Comparison of ENCODE assay signal across 8 cellular contexts in genomic region chr22:39556970-39557811, GRCh38. TPM values are rescaled to one million over a fixed set of nuclear protein-coding genes. Genes with fewer than 3 reads are reported as not detected.
DNase-seq lines count a peak whose midpoint lies in the region; ATAC-seq and TF ChIP-seq lines count a peak whose summit lies in the region.

No MANE protein-coding gene starts in this region.

- no peak for TF ChIP-seq EP300 in upper lobe of left lung (IDR thresholded peaks at IDR 0.05)

- CTCF ChIA-PET in Panc1 (lab: Charles Lee), result interaction anchor here (0.6 kb wide), 1 partner anchor 396 kb away, joined by 11 read pairs; no protein-coding TSS in a partner anchor

- DNase-seq in Panc1 (ENCODE audit: low read depth, low spot score) (no peak), ascending aorta (ENCODE audit: low spot score in 2 of 2) (no peak), middle frontal gyrus (ENCODE audit: extremely low spot score, low spot score) (peak; percentile 9), upper lobe of left lung (peak in 1 of 2 donors; percentile 82), SW480 (ENCODE audit: low spot score) (no peak), NOMO-1 treated with DMSO at 0.1 percent for 48 hours (lab: John Stamatoyannopoulos, UW; ENCODE audit: unreplicated experiment) (no peak)

- ATAC-seq in Panc1, result peak; percentile 80
- ATAC-seq in upper lobe of left lung (ENCODE audit: low FRiP score in 2 of 2), result no peak
- no peak for ATAC-seq in GM18511 (IDR thresholded peaks at IDR 0.05; ENCODE audit: unreplicated experiment)

- WGBS in upper lobe of left lung, 2 donors, result 15 to 27% methylated on average over 7 to 35 of the region's 67 CpGs

- POLR2A ChIA-PET in Panc1 (lab: Charles Lee), result no interaction called here

- BruUV-seq in Panc1 (replicated peaks; lab: Mats Ljungman, UMichigan), result no TSS peak

- H3K36me3 ChIP-seq in BLaER1 treated with 17β-estradiol and CSF1 and Interleukin-3, amounts not matched to agents 10 nM and 100 nM, result no peaks in the 10 kb centered on the region
- H3K36me3 ChIP-seq in Panc1 (ENCODE audit: control insufficient read depth, insufficient read depth, low read length) (no peaks in the 10 kb centered on the region), ascending aorta (no peaks in the 10 kb centered on the region), upper lobe of left lung (no peaks in the 10 kb centered on the region)

- TF ChIP-seq POLR2A in upper lobe of left lung (IDR thresholded peaks at IDR 0.05), result no peak

- H4K20me1 ChIP-seq in BLaER1 treated with 17β-estradiol and CSF1 and Interleukin-3, amounts not matched to agents 10 nM and 100 nM, result peaks cover 0 to 58% (median 7%) of the 10 kb centered on the region in 11 experiments; a peak in 12 of 22 replicates

- peaks cover 0 to 12% (median 2%) of the 10 kb centered on the region in 10 experiments; a peak in 6 of 20 replicates for H3K4me1 ChIP-seq in BLaER1 treated with 17β-estradiol and CSF1 and Interleukin-3, amounts not matched to agents 10 nM and 100 nM
- H3K4me1 ChIP-seq in Panc1 (ENCODE audit: control insufficient read depth, insufficient read depth, low read length) (peaks cover 4% of the 10 kb centered on the region), ascending aorta (peaks cover 0 to 6% of the 10 kb centered on the region in 2 donors), upper lobe of left lung (peaks cover 8 to 17% (median 9%) of the 10 kb centered on the region in 4 donors)

- in situ Hi-C loops in Panc1 (cut with HindIII; ENCODE audit: low pct_unique_long_range_greater_than_20kb, low sequenced_read_pairs), result no loop called here

- no peaks in the 10 kb centered on the region for H3K9me3 ChIP-seq in BLaER1 treated with 17β-estradiol and CSF1 and Interleukin-3, amounts not matched to agents 10 nM and 100 nM (replicated peaks in 1 of 11)
- H3K9me3 ChIP-seq in Panc1 (ENCODE audit: control insufficient read depth, insufficient read depth, low read depth, low read length), result no peaks in the 10 kb centered on the region
- H3K9me3 ChIP-seq in ascending aorta, result no peaks in the 10 kb centered on the region
- H3K9me3 ChIP-seq in upper lobe of left lung, result no peaks in the 10 kb centered on the region

- H3K4me2 ChIP-seq in BLaER1 treated with 17β-estradiol and CSF1 and Interleukin-3, amounts not matched to agents 10 nM and 100 nM, result peak overlapping the region; percentile 49 to 80 (median 66); a peak in 20 of 22 replicates

- H3K27me3 ChIP-seq in BLaER1 treated with 17β-estradiol and CSF1 and Interleukin-3, amounts not matched to agents 10 nM and 100 nM, result peaks cover 51 to 75% (median 63%) of the 10 kb centered on the region in 11 experiments
- H3K27me3 ChIP-seq in Panc1 (ENCODE audit: control insufficient read depth, insufficient read depth, low read length) (no peaks in the 10 kb centered on the region), ascending aorta (peaks cover 13% of the 10 kb centered on the region), upper lobe of left lung (peaks cover 0 to 35% (median 19%) of the 10 kb centered on the region in 4 donors)

- peak overlapping the region in 8 of 10 experiments; percentile 29 to 57 (median 42); a peak in 11 of 20 replicates for H3K4me3 ChIP-seq in BLaER1 treated with 17β-estradiol and CSF1 and Interleukin-3, amounts not matched to agents 10 nM and 100 nM
- peak overlapping the region in 1 of 2 experiments; percentile 21; a peak in 2 of 4 replicates for H3K4me3 ChIP-seq in Panc1 (ENCODE audit: low read depth in 2 of 2, low read length in 2 of 2)
- peak overlapping the region; percentile 42 to 55 for H3K4me3 ChIP-seq in ascending aorta
- H3K4me3 ChIP-seq in upper lobe of left lung, result peak overlapping the region in 3 of 4 donors; percentile 16 to 25 (median 18)

- TF ChIP-seq CTCF in Panc1 (IDR thresholded peaks at IDR 0.05) (peak; percentile 29), ascending aorta (IDR thresholded peaks at IDR 0.05) (no peak), upper lobe of left lung (IDR thresholded peaks at IDR 0.05) (no peak)

- no peak overlapping the region for H3K27ac ChIP-seq in BLaER1 treated with 17β-estradiol and CSF1 and Interleukin-3, amounts not matched to agents 10 nM and 100 nM
- H3K27ac ChIP-seq in Panc1 (ENCODE audit: low read length), result no peak overlapping the region
- H3K27ac ChIP-seq in ascending aorta, result no peak overlapping the region
- no peak overlapping the region for H3K27ac ChIP-seq in upper lobe of left lung

- H3K9ac ChIP-seq in BLaER1 treated with 17β-estradiol and CSF1 and Interleukin-3, amounts not matched to agents 10 nM and 100 nM, result peak overlapping the region in 2 of 11 experiments; percentile 27 to 41; a peak in 1 of 22 replicates

- intact Hi-C loops in Panc1 (cut with micrococcal nuclease; ENCODE audit: unreplicated experiment) (no loop called here), ascending aorta (cut with DNase I) (no loop called here)

RNA-seq across cellular contexts. Expression of gene CACNA1I, which starts 13.4 kb away (rescaled TPM):
- total RNA-seq in Panc1 (2021; ENCODE audit: unreplicated experiment) (0.23 TPM), ascending aorta (not detected), upper lobe of left lung (1 to 10 TPM in 1 of 6 donors, under 1 TPM in 5; 0.15 to 4.2 (median 0.34) TPM)
- polyA plus RNA-seq in Panc1 (2012; ENCODE audit: insufficient read length), result 0.53 TPM

RNA-seq across cellular contexts. Expression of gene RPS19BP1, which starts 24.6 kb away (rescaled TPM):
- total RNA-seq in Panc1 (2021; ENCODE audit: unreplicated experiment), result 123 TPM
- 144 TPM for polyA plus RNA-seq in Panc1 (2012; ENCODE audit: insufficient read length)
- 218 TPM for total RNA-seq in ascending aorta
- 100 to 1,000 TPM in 4 of 6 donors, 10 to 100 TPM in 2; 71.2 to 168 (median 106) TPM for total RNA-seq in upper lobe of left lung

RNA-seq across cellular contexts. Expression of gene ATF4, which starts 36.8 kb away (rescaled TPM):
- total RNA-seq in Panc1 (2021; ENCODE audit: unreplicated experiment) (177 TPM), ascending aorta (173 TPM), upper lobe of left lung (100 to 1,000 TPM; 255 to 402 (median 364) TPM)
- polyA plus RNA-seq in Panc1 (2012; ENCODE audit: insufficient read length), result 378 TPM

RNA-seq across cellular contexts. Expression of gene MIEF1, which starts 55.1 kb away (rescaled TPM):
- total RNA-seq in Panc1 (2021; ENCODE audit: unreplicated experiment), result 29.9 TPM
- polyA plus RNA-seq in Panc1 (2012; ENCODE audit: insufficient read length), result 22.4 TPM
- 22.5 TPM for total RNA-seq in ascending aorta
- total RNA-seq in upper lobe of left lung, result 10 to 100 TPM; 10.5 to 35.3 (median 25.6) TPM
